Comparison of ENCODE assay signal across 20 cellular contexts in genomic region chr16:88484505-88485365, GRCh38. TPM values are rescaled to one million over a fixed set of nuclear protein-coding genes. Genes with fewer than 3 reads are reported as not detected.
DNase-seq lines count a peak whose midpoint lies in the region; ATAC-seq, FAIRE-seq and TF ChIP-seq lines count a peak whose summit lies in the region.
"Had no signal": no experiment of that assay in that cellular context is flagged by ENCODE, and none has a peak within 500 bp of the region (broad histone marks: within the 10 kb centered on the region; RNA-seq: fewer than 3 reads in every experiment).

No MANE protein-coding gene starts in this region.

- no peak overlapping the region for H3K27ac ChIP-seq in K562 (ENCODE audit: extremely low read depth, low read depth, low read length)

- TF ChIP-seq POLR2A in K562 (conservative IDR thresholded peaks at IDR 0.05): no peak

- in situ Hi-C loops in K562 (cut with MboI) (no loop called here), G401 (cut with HindIII; ENCODE audit: low sequenced_read_pairs) (no loop called here)

- H3K36me3 ChIP-seq in K562 (ENCODE audit: control insufficient read depth, insufficient read depth, low read length): peaks cover 78% of the 10 kb centered on the region; the same call in 2 of the 3 replicates

- H3K9me3 Mint-ChIP-seq in natural killer cell: no peaks in the 10 kb centered on the region
- H3K9me3 Mint-ChIP-seq in natural killer cell treated with Interleukin-12 subunit alpha and Interleukin-12 subunit beta and Interleukin-15 and Interleukin-18, amount 100 ng/mL, for 72 hours: no peaks in the 10 kb centered on the region
- H3K9me3 Mint-ChIP-seq in neural crest cell: no peaks in the 10 kb centered on the region

- peaks cover 9% of the 10 kb centered on the region for H3K9me1 ChIP-seq in K562 (ENCODE audit: control insufficient read depth, insufficient read depth, low read length)

- TF ChIP-seq RAD21 in K562 (CRISPR knock-in tag; conservative IDR thresholded peaks at IDR 0.05 in 1 of 2, IDR thresholded peaks at IDR 0.05 in 1 of 2): no peak

- no peak overlapping the region for H3K4me3 ChIP-seq in K562

- H3K27ac Mint-ChIP-seq in natural killer cell (peak overlapping the region; percentile 42 to 43), neural crest cell (ENCODE audit: unreplicated experiment) (peak overlapping the region; percentile 71)
- H3K27ac Mint-ChIP-seq in natural killer cell treated with Interleukin-12 subunit alpha and Interleukin-12 subunit beta and Interleukin-15 and Interleukin-18, amount 100 ng/mL, for 72 hours: no peak overlapping the region

- peaks cover 11 to 98% of the 10 kb centered on the region in 2 experiments; a peak in 4 of 5 replicates for H3K4me1 ChIP-seq in K562 (replicated peaks in 1 of 2; ENCODE audit: control insufficient read depth in 2 of 2, insufficient read depth in 2 of 2, low read length in 2 of 2)

- H3K4me3 Mint-ChIP-seq in natural killer cell: no peak overlapping the region
- H3K4me3 Mint-ChIP-seq in natural killer cell treated with Interleukin-12 subunit alpha and Interleukin-12 subunit beta and Interleukin-15 and Interleukin-18, amount 100 ng/mL, for 72 hours: no peak overlapping the region
- H3K4me3 Mint-ChIP-seq in neural crest cell: no peak overlapping the region

- POLR2A ChIA-PET in K562 (lab: Yijun Ruan, JAX): interaction anchor here (0.6 kb wide), 1 partner anchor 10 kb away, joined by 3 read pairs; no protein-coding TSS in a partner anchor

- 89% methylated on average over 27 of the region's 36 CpGs for WGBS in K562 (ENCODE audit: insufficient coverage, low coverage, missing lambda C conversion rate)

- CTCF ChIA-PET in K562 (lab: Yijun Ruan, JAX; ENCODE audit: low intra/inter-chr PET ratio): no interaction called here

- BruUV-seq in K562 (replicated peaks; lab: Mats Ljungman, UMichigan): no TSS peak

- TF ChIP-seq CTCF in natural killer cell (IDR thresholded peaks at IDR 0.05) (no peak), K562 (IDR thresholded peaks at IDR 0.05 in 2 of 3, conservative IDR thresholded peaks at IDR 0.05 in 1 of 3; ENCODE audit: insufficient read depth in 2 of 3, low read depth in 1 of 3, low read length in 3 of 3) (no peak), neural crest cell (conservative IDR thresholded peaks at IDR 0.05) (no peak)

- no peak overlapping the region for H3K4me2 ChIP-seq in K562 (ENCODE audit: insufficient read depth, low read length)

- DNase-seq in natural killer cell: no peak
- no peak for DNase-seq in natural killer cell treated with Interleukin-12 subunit alpha and Interleukin-12 subunit beta and Interleukin-15 and Interleukin-18, amount 100 ng/mL, for 72 hours (ENCODE audit: low spot score)
- no peak for DNase-seq in K562 (ENCODE audit: extremely low read depth in 1 of 4, low spot score in 3 of 4)
- no peak for DNase-seq in neural crest cell (ENCODE audit: low read depth, low spot score)
- DNase-seq in NCI-H1105 treated with DMSO at 0.1 percent for 48 hours (lab: John Stamatoyannopoulos, UW): no peak
- no peak for DNase-seq in G401 (ENCODE audit: low spot score)
- DNase-seq in activated CD4-positive, alpha-beta T cell treated with anti-CD3 and anti-CD28 coated beads, Interleukin-2, amount 50 U/mL, for 1 hour: no peak
- DNase-seq: C1 segment of cervical spinal cord; DMS 273 treated with DMSO at 0.1 percent for 48 hours; GF-D8; NCI-H1694; NCI-H226; NK-92 treated with Interleukin-12 subunit alpha and Interleukin-12 subunit beta, amount 100 ng/mL, for 24 hours; SHP77 treated with DMSO at 0.1 percent for 48 hours had no signal

- peak overlapping the region in 1 of 2 experiments; percentile 74; a peak in 2 of 4 replicates for H3K9ac ChIP-seq in K562 (ENCODE audit: insufficient read depth in 1 of 2, low read depth in 2 of 2, low read length in 2 of 2)

- H3K27me3 ChIP-seq in K562 (ENCODE audit: control insufficient read depth in 2 of 2, insufficient read depth in 2 of 2, low read length in 2 of 2): no peaks in the 10 kb centered on the region

- no peak for FAIRE-seq in K562 (lab: Jason Lieb, UNC)
- FAIRE-seq: A204.1, GM12891, H54, HTR-8/SVneo had no signal

- H3K36me3 Mint-ChIP-seq in natural killer cell (no peaks in the 10 kb centered on the region), neural crest cell (ENCODE audit: low read depth) (no peaks in the 10 kb centered on the region)
- H3K36me3 Mint-ChIP-seq in natural killer cell treated with Interleukin-12 subunit alpha and Interleukin-12 subunit beta and Interleukin-15 and Interleukin-18, amount 100 ng/mL, for 72 hours: no peaks in the 10 kb centered on the region

- H3K79me2 ChIP-seq in K562 (ENCODE audit: control insufficient read depth, insufficient read depth, low read length): peaks cover 84% of the 10 kb centered on the region

- TF ChIP-seq EP300 in K562 (IDR thresholded peaks at IDR 0.05; ENCODE audit: low read length): no peak

- no peaks in the 10 kb centered on the region for H3K27me3 Mint-ChIP-seq in natural killer cell (ENCODE audit: low read depth in 2 of 2)
- no peaks in the 10 kb centered on the region for H3K27me3 Mint-ChIP-seq in natural killer cell treated with Interleukin-12 subunit alpha and Interleukin-12 subunit beta and Interleukin-15 and Interleukin-18, amount 100 ng/mL, for 72 hours
- H3K27me3 Mint-ChIP-seq in neural crest cell (ENCODE audit: low read depth): no peaks in the 10 kb centered on the region

- peaks cover 27 to 52% of the 10 kb centered on the region in 2 donors for H3K4me1 Mint-ChIP-seq in natural killer cell
- H3K4me1 Mint-ChIP-seq in natural killer cell treated with Interleukin-12 subunit alpha and Interleukin-12 subunit beta and Interleukin-15 and Interleukin-18, amount 100 ng/mL, for 72 hours (ENCODE audit: low read depth in 2 of 2): peaks cover 7 to 19% of the 10 kb centered on the region in 2 donors
- peaks cover 8% of the 10 kb centered on the region for H3K4me1 Mint-ChIP-seq in neural crest cell

- no peak for ATAC-seq in natural killer cell
- ATAC-seq in natural killer cell treated with Interleukin-12 subunit alpha and Interleukin-12 subunit beta and Interleukin-15 and Interleukin-18, amount 100 ng/mL, for 72 hours: no peak
- ATAC-seq in K562: no peak
- ATAC-seq in GM18873 (IDR thresholded peaks at IDR 0.05; ENCODE audit: low FRiP score, unreplicated experiment): no peak
- ATAC-seq: SK-N-SH treated with all-trans-retinoic acid at 6 μM for 48 hours had no signal

- no peak overlapping the region for H2AFZ ChIP-seq in K562 (ENCODE audit: low read depth, low read length)

- H3K9me3 ChIP-seq in K562 (replicated peaks; ENCODE audit: control insufficient read depth, insufficient read depth, low read depth, low read length): no peaks in the 10 kb centered on the region

- intact Hi-C loops in natural killer cell (cut with micrococcal nuclease) (no loop called here), K562 (cut with micrococcal nuclease) (no loop called here)

- peaks cover 16% of the 10 kb centered on the region for H4K20me1 ChIP-seq in K562 (replicated peaks; ENCODE audit: control insufficient read depth, insufficient read depth, low read length)

TF ChIP-seq in K562, 482 proteins besides CTCF, POLR2A, EP300 and RAD21:
- peak; percentile 61 for TF ChIP-seq EGR1 (conservative IDR thresholded peaks at IDR 0.05)
- TF ChIP-seq KAT7 (CRISPR knock-in tag; IDR thresholded peaks at IDR 0.05; ENCODE audit: borderline replicate concordance): no peak
- peak; percentile 43 for TF ChIP-seq POLR2G (IDR thresholded peaks at IDR 0.05; ENCODE audit: low read depth, low read length)
- no peak for TF ChIP-seq BHLHE40 (IDR thresholded peaks at IDR 0.05; ENCODE audit: low read length)
TF ChIP-seq in K562: peak in this region for 2.

RNA-seq across cellular contexts. Expression of gene ZFPM1, which starts 31.7 kb away (rescaled TPM):
- total RNA-seq in natural killer cell (10 to 100 TPM; 56.3 to 71.0 (median 64.6) TPM), K562 (2014; rRNA removed) (4.5 and 8.7 TPM in 2 replicates), K562 (2014; rRNA removed; fragmentation: Illumina TruSeq; extraction: Trizol) (0.26 and 0.47 TPM in 2 replicates), K562 (2015; rRNA removed; fragmentation: Illumina TruSeq; extraction: Trizol) (3.2 and 4.5 TPM in 2 replicates), K562 (2021) (32.7 and 35.9 TPM in 2 replicates), neural crest cell (11.1 and 11.2 TPM in 2 replicates)
- 10 to 100 TPM; 23.5 to 24.5 TPM for total RNA-seq in natural killer cell treated with Interleukin-12 subunit alpha and Interleukin-12 subunit beta and Interleukin-15 and Interleukin-18, amount 100 ng/mL, for 72 hours
- 14.4 and 38.8 TPM in 2 replicates for total RNA-seq in K562 (2011; cell fraction: chromatin; rRNA removed; ENCODE audit: low replicate concordance)
- total RNA-seq in K562 (2011; cell fraction: nucleolus; rRNA removed): 25.3 and 27.9 TPM in 2 replicates
- total RNA-seq in K562 (2011; cell fraction: nucleoplasm; rRNA removed): 16.8 and 18.9 TPM in 2 replicates
- polyA plus RNA-seq in K562 (2011; rRNA removed) (0.88 and 1.4 TPM in 2 replicates), K562 (2014; fragmentation: Illumina TruSeq; extraction: Trizol) (1.2 and 5.1 TPM in 2 replicates), K562 (2014; fragmentation: Nextera tagmentation; extraction: Ambion mirVana) (under 1 TPM; 0.03 to 0.11 TPM), K562 (2014; rRNA removed) (4.7 and 5.5 TPM in 2 replicates)
- polyA plus RNA-seq in K562 (2011; cell fraction: cytosol; rRNA removed): 0.81 and 4.8 TPM in 2 replicates
- polyA plus RNA-seq in K562 (2011; cell fraction: nucleus; rRNA removed): 3.4 and 13.6 TPM in 2 replicates
- polyA plus RNA-seq in K562 (2012): 7.9 and 12.2 TPM in 2 replicates
- polyA minus RNA-seq in K562 (2011; rRNA and poly(A)+ RNA removed): 0.30 and 1.1 TPM in 2 replicates
- 12.3 and 14.7 TPM in 2 replicates for polyA minus RNA-seq in K562 (2011; cell fraction: cytosol; rRNA and poly(A)+ RNA removed)
- polyA minus RNA-seq in K562 (2011; cell fraction: nucleus; rRNA and poly(A)+ RNA removed): 7.7 and 10.1 TPM in 2 replicates
- 0.55 and 1.2 TPM in 2 replicates for total RNA-seq in G401 (2014; rRNA removed; shearing (Covaris generic))

Comparison
In these comparisons a context has a peak if more than half of its experiments do, and no peak if none do; other contexts are left out.
1. H3K27ac Mint-ChIP-seq: peak in natural killer cell (2 of 2) and neural crest cell (single experiment); none in natural killer cell treated with Interleukin-12 subunit alpha and Interleukin-12 subunit beta and Interleukin-15 and Interleukin-18, amount 100 ng/mL, for 72 hours (0 of 2).